ENCODE assay signal across 30 cellular contexts in genomic region chr7:98900815-98901214, GRCh38. TPM values are rescaled to one million over a fixed set of nuclear protein-coding genes. Genes with fewer than 3 reads are reported as not detected.
"Had no signal": no experiment of that assay in that cellular context is flagged by ENCODE, and none has a peak within 500 bp of the region (broad histone marks: within the 10 kb centered on the region; RNA-seq: fewer than 3 reads in every experiment).

No MANE protein-coding gene starts in this region.

- H3K4me3 Mint-ChIP-seq: activated B cell treated with CpG ODN at 0.5 μM for 24 hours; activated CD4-positive, alpha-beta memory T cell treated with anti-CD3 and anti-CD28 coated beads, Interleukin-2, amount 10 ng/mL, durations not matched to agents 7 days and 5 days; activated naive CD8-positive, alpha-beta T cell; activated T-cell treated with anti-CD3 and anti-CD28 coated beads, Interleukin-2, amount 50 U/mL, for 24 hours; activated T-cell treated with anti-CD3 and anti-CD28 coated beads, Interleukin-2, amount 50 U/mL, for 72 hours; brain; T-helper 17 cell; T-helper 2 cell treated with Interferon-gamma antibody and Interleukin-4, amounts not matched to agents 5 μg/mL and 100 μg/mL, for 36 hours had no signal

- H3K4me3 ChIP-seq: ascending aorta, breast epithelium, cardiac muscle cell, colonic mucosa, gastrocnemius medialis, heart left ventricle had no signal

- H3K27me3 Mint-ChIP-seq: activated B cell treated with CpG ODN at 0.5 μM for 24 hours; activated CD4-positive, alpha-beta memory T cell treated with anti-CD3 and anti-CD28 coated beads, Interleukin-2, amount 10 ng/mL, durations not matched to agents 7 days and 5 days; activated naive CD8-positive, alpha-beta T cell; activated T-cell treated with anti-CD3 and anti-CD28 coated beads, Interleukin-2, amount 50 U/mL, for 24 hours; brain; T-helper 17 cell had no signal

- H3K27ac Mint-ChIP-seq: activated B cell treated with CpG ODN at 0.5 μM for 24 hours; activated CD4-positive, alpha-beta memory T cell treated with anti-CD3 and anti-CD28 coated beads, Interleukin-2, amount 10 ng/mL, durations not matched to agents 7 days and 5 days; activated naive CD8-positive, alpha-beta T cell; activated T-cell treated with anti-CD3 and anti-CD28 coated beads, Interleukin-2, amount 50 U/mL, for 24 hours; activated T-cell treated with anti-CD3 and anti-CD28 coated beads, Interleukin-2, amount 50 U/mL, for 72 hours; brain; T-helper 17 cell; T-helper 2 cell treated with Interferon-gamma antibody and Interleukin-4, amounts not matched to agents 5 μg/mL and 100 μg/mL, for 36 hours had no signal

- H3K9me3 ChIP-seq: ascending aorta, breast epithelium, colonic mucosa, gastrocnemius medialis, heart left ventricle had no signal

- H3K4me1 Mint-ChIP-seq: activated B cell treated with CpG ODN at 0.5 μM for 24 hours; activated CD4-positive, alpha-beta memory T cell treated with anti-CD3 and anti-CD28 coated beads, Interleukin-2, amount 10 ng/mL, durations not matched to agents 7 days and 5 days; brain had no signal

- H3K9me3 Mint-ChIP-seq: activated B cell treated with CpG ODN at 0.5 μM for 24 hours; activated CD4-positive, alpha-beta memory T cell treated with anti-CD3 and anti-CD28 coated beads, Interleukin-2, amount 10 ng/mL, durations not matched to agents 7 days and 5 days; activated T-cell treated with anti-CD3 and anti-CD28 coated beads, Interleukin-2, amount 50 U/mL, for 24 hours; activated T-cell treated with anti-CD3 and anti-CD28 coated beads, Interleukin-2, amount 50 U/mL, for 72 hours; brain; T-helper 2 cell treated with Interferon-gamma antibody and Interleukin-4, amounts not matched to agents 5 μg/mL and 100 μg/mL, for 36 hours had no signal

- DNase-seq: activated B cell treated with CpG ODN at 0.5 μM for 24 hours; activated CD4-positive, alpha-beta memory T cell treated with anti-CD3 and anti-CD28 coated beads, Interleukin-2, amount 10 ng/mL, durations not matched to agents 7 days and 5 days; activated CD4-positive, alpha-beta T cell treated with anti-CD3 and anti-CD28 coated beads for 48 hours; activated CD8-positive, alpha-beta memory T cell treated with anti-CD3 and anti-CD28 coated beads, Interleukin-2, amount 50 U/mL, for 48 hours; activated naive CD4-positive, alpha-beta T cell treated with anti-CD3 and anti-CD28 coated beads, Interleukin-2, amount 50 U/mL, for 16 hours; activated T-cell treated with anti-CD3 and anti-CD28 coated beads for 4 hours; activated T-cell treated with anti-CD3 and anti-CD28 coated beads, Interleukin-2, amount 50 U/mL, for 24 hours; activated T-cell treated with anti-CD3 and anti-CD28 coated beads, Interleukin-2, amount 50 U/mL, for 72 hours; central memory CD4-positive, alpha-beta T cell; cerebellar nuclear complex; colonic mucosa; effector CD8-positive, alpha-beta T cell; foreskin fibroblast; gastrocnemius medialis; glutamatergic neuron; T-helper 1 cell; T-helper 17 cell; T1000; WERI-Rb-1 had no signal

- FAIRE-seq: endometrium had no signal

- H3K27me3 ChIP-seq: ascending aorta, breast epithelium, cardiac muscle cell, colonic mucosa, gastrocnemius medialis, heart left ventricle had no signal

- ATAC-seq: activated CD4-positive, CD25-positive, alpha-beta regulatory T cell treated with anti-CD3 and anti-CD28 coated beads, Interleukin-2, amount 50 U/mL, for 24 hours; activated T-cell treated with anti-CD3 and anti-CD28 coated beads, Interleukin-2, amount 50 U/mL, for 72 hours; esophagus mucosa; gastrocnemius medialis; T-helper 17 cell had no signal

- H3K4me1 ChIP-seq: ascending aorta, breast epithelium, colonic mucosa had no signal

- H3K27ac ChIP-seq: ascending aorta, breast epithelium, cardiac muscle cell, colonic mucosa, gastrocnemius medialis, heart left ventricle, WERI-Rb-1 had no signal

RNA-seq across cellular contexts. Expression of gene TMEM130, which starts 31.0 kb away (rescaled TPM):
- total RNA-seq: activated CD4-positive, alpha-beta memory T cell treated with anti-CD3 and anti-CD28 coated beads, Interleukin-2, amount 10 ng/mL, durations not matched to agents 7 days and 5 days; dermis microvascular lymphatic vessel endothelial cell; esophagus mucosa; gastrocnemius medialis had no signal
